22 cellular contexts compared by ENCODE assay signal in the genomic region with DNA sequence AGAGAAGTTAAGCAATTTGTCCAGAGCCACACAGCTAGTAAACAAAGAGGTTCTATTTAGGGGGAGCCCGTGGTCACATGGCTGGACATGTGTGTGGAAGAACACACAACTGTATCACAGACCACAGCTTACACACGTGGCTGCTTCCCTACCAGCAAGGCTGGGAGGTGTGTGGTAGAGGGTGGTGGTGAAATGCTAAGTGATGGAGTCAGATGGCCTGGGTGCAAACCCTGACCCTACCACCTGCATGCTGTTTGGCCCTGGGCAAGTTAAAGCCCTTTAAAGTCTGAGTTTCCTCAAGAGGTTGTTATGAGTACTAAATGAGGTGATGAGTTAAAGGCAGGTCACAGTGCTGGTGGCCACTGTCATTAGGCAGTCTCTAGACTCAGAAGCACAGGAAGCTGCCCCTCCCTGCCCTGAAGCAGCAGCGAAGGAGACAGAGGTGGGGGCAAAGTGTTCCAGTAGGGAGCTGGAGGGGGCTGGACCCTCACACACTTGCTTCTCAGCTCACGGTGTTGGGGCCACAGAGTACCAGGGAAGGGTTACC.
A peak's percentile ranks its signal among the peaks of the same experiment; 100 is the strongest.
DNase-seq lines count a peak whose midpoint lies in the region; ATAC-seq, FAIRE-seq and TF ChIP-seq lines count a peak whose summit lies in the region.
"Had no signal": no experiment of that assay in that cellular context is flagged by ENCODE, and none has a peak within 500 bp of the region (broad histone marks: within the 10 kb centered on the region; RNA-seq: fewer than 3 reads in every experiment).

No MANE protein-coding gene starts in this region.

- peak; percentile 70 for ATAC-seq in stimulated activated naive CD8-positive, alpha-beta T cell treated with anti-CD3 and anti-CD28 coated beads, Interleukin-15, amount 100 ng/mL, for 72 hours
- ATAC-seq in stimulated activated naive CD8-positive, alpha-beta T cell treated with anti-CD3 and anti-CD28 coated beads, Interleukin-15, Interleukin-2, amounts not matched to agents 100 U/mL and 50 U/mL, for 24 hours: no peak
- peak; percentile 44 for ATAC-seq in GM12878

- no peaks in the 10 kb centered on the region for H3F3A ChIP-seq in neural progenitor cell (ENCODE audit: low read depth)

- CTCF ChIA-PET in GM12878 (lab: Yijun Ruan, JAX): interaction anchor here (1.1 to 1.5 kb wide), 2 partner anchors 11 to 91 kb away, joined by 3 to 5 read pairs; no protein-coding TSS in a partner anchor

- H3K9me3 Mint-ChIP-seq in stimulated activated naive CD8-positive, alpha-beta T cell treated with anti-CD3 and anti-CD28 coated beads, Interleukin-15, amount 100 ng/mL, for 72 hours: no peaks in the 10 kb centered on the region
- no peaks in the 10 kb centered on the region for H3K9me3 Mint-ChIP-seq in neural progenitor cell
- H3K9me3 Mint-ChIP-seq: CD4-positive, CD25-positive, alpha-beta regulatory T cell; GM23338 had no signal

- RAD21 ChIA-PET in GM12878 (lab: Charles Lee; ENCODE audit: unreplicated experiment): interaction anchor here (1.1 kb wide), 1 partner anchor 126 kb away, joined by 3 read pairs; no protein-coding TSS in a partner anchor

- no peaks in the 10 kb centered on the region for H3K79me2 ChIP-seq in GM12878 (ENCODE audit: control insufficient read depth, insufficient read depth, low read length)
- H3K79me2 ChIP-seq in neural progenitor cell (ENCODE audit: low read depth): no peaks in the 10 kb centered on the region

- no peak for TF ChIP-seq POLR2A in GM12878 (IDR thresholded peaks at IDR 0.05; ENCODE audit: low read depth, low read length)

- no peak overlapping the region for H3K4me3 Mint-ChIP-seq in stimulated activated naive CD8-positive, alpha-beta T cell treated with anti-CD3 and anti-CD28 coated beads, Interleukin-15, amount 100 ng/mL, for 72 hours
- peak overlapping the region; percentile 44 for H3K4me3 Mint-ChIP-seq in neural progenitor cell
- H3K4me3 Mint-ChIP-seq: CD4-positive, CD25-positive, alpha-beta regulatory T cell; GM23338 had no signal

- no TSS peak for BruUV-seq in GM12878 (replicated peaks; lab: Mats Ljungman, UMichigan)

- H3K9me3 ChIP-seq in GM12878 (replicated peaks; ENCODE audit: control insufficient read depth, insufficient read depth, low read length) (no peaks in the 10 kb centered on the region), neural progenitor cell (ENCODE audit: low read depth) (no peaks in the 10 kb centered on the region), SJCRH30 (replicated peaks) (no peaks in the 10 kb centered on the region)
- H3K9me3 ChIP-seq: HAP-1, Peyer's patch had no signal

- no peaks in the 10 kb centered on the region for H3K36me3 ChIP-seq in GM12878 (ENCODE audit: control insufficient read depth in 2 of 2, insufficient read depth in 2 of 2, low read length in 1 of 2)
- no peaks in the 10 kb centered on the region for H3K36me3 ChIP-seq in neural progenitor cell
- no peaks in the 10 kb centered on the region for H3K36me3 ChIP-seq in SJCRH30
- H3K36me3 ChIP-seq: HAP-1, Peyer's patch had no signal

- SMC1A ChIA-PET in GM12878 (lab: Charles Lee; ENCODE audit: uncharacterized antibody, unreplicated experiment): interaction anchor here (0.9 to 1.6 kb wide), 2 partner anchors 10 to 126 kb away, joined by 4 to 6 read pairs; no protein-coding TSS in a partner anchor

- TF ChIP-seq CTCF in GM12878 (IDR thresholded peaks at IDR 0.05 in 2 of 3, conservative IDR thresholded peaks at IDR 0.05 in 1 of 3; ENCODE audit: control insufficient read depth in 2 of 3, extremely low read depth in 1 of 3, insufficient read depth in 1 of 3, low read depth in 3 of 3, low read length in 3 of 3): no peak
- no peak for TF ChIP-seq CTCF in neural progenitor cell (IDR thresholded peaks at IDR 0.05)

- TF ChIP-seq EP300 in GM12878 (IDR thresholded peaks at IDR 0.05; ENCODE audit: borderline replicate concordance in 1 of 2, control insufficient read depth in 1 of 2, low read depth in 2 of 2, low read length in 2 of 2): no peak

- DNase-seq in stimulated activated naive CD8-positive, alpha-beta T cell treated with anti-CD3 and anti-CD28 coated beads, Interleukin-15, amount 100 ng/mL, for 72 hours: no peak
- DNase-seq in stimulated activated naive CD8-positive, alpha-beta T cell treated with anti-CD3 and anti-CD28 coated beads, Interleukin-15, Interleukin-2, amounts not matched to agents 100 U/mL and 50 U/mL, for 24 hours: no peak
- no peak for DNase-seq in GM12878 (ENCODE audit: low read depth, low spot score)
- DNase-seq in neural progenitor cell (ENCODE audit: low spot score): no peak
- no peak for DNase-seq in SJCRH30
- DNase-seq in dermis blood vessel endothelial cell: no peak
- DNase-seq in HuH-7.5 (ENCODE audit: low spot score): no peak
- DNase-seq: EL, GF-D8, IMR-90, NCI-H1105, NCI-H146, NCI-H2029, NCI-H226, NCI-H524, NCI-H82, Peyer's patch had no signal

- H2AFZ ChIP-seq in GM12878 (ENCODE audit: control insufficient read depth, low read depth, low read length) (no peak overlapping the region), neural progenitor cell (replicated peaks) (no peak overlapping the region)
- H2AFZ ChIP-seq: GM23338 had no signal

- H3K9ac ChIP-seq in GM12878 (ENCODE audit: control insufficient read depth, insufficient read depth, low read length) (no peak overlapping the region), neural progenitor cell (no peak overlapping the region)
- H3K9ac ChIP-seq: KMS-11 had no signal

- 52% methylated on average over 4 of the region's 4 CpGs for WGBS in GM12878 (ENCODE audit: insufficient coverage, insufficient replicate concordance, low lambda C conversion rate, missing lambda C conversion rate)

- H3K4me3 ChIP-seq in GM12878: no peak overlapping the region
- H3K4me3 ChIP-seq in neural progenitor cell: no peak overlapping the region
- H3K4me3 ChIP-seq in SJCRH30: no peak overlapping the region
- H3K4me3 ChIP-seq: GM23338, HAP-1, Peyer's patch had no signal

- in situ Hi-C loops in GM12878 (cut with MboI): no loop called here

- TF ChIP-seq RAD21 in GM12878 (IDR thresholded peaks at IDR 0.05; ENCODE audit: insufficient read depth, low read depth, low read length): no peak

- intact Hi-C loops in GM12878 (cut with micrococcal nuclease; ENCODE audit: unreplicated experiment): no loop called here

- no peaks in the 10 kb centered on the region; a peak in 1 of 4 replicates for H3K27me3 ChIP-seq in GM12878 (replicated peaks in 1 of 2; ENCODE audit: control insufficient read depth in 2 of 2, insufficient read depth in 2 of 2, low read length in 1 of 2)
- no peaks in the 10 kb centered on the region for H3K27me3 ChIP-seq in neural progenitor cell
- H3K27me3 ChIP-seq in SJCRH30: no peaks in the 10 kb centered on the region
- H3K27me3 ChIP-seq: Peyer's patch had no signal

- no peak overlapping the region for H3K27ac Mint-ChIP-seq in stimulated activated naive CD8-positive, alpha-beta T cell treated with anti-CD3 and anti-CD28 coated beads, Interleukin-15, amount 100 ng/mL, for 72 hours
- no peak overlapping the region for H3K27ac Mint-ChIP-seq in neural progenitor cell
- H3K27ac Mint-ChIP-seq: CD4-positive, CD25-positive, alpha-beta regulatory T cell; GM23338 had no signal

- H3K4me1 Mint-ChIP-seq in stimulated activated naive CD8-positive, alpha-beta T cell treated with anti-CD3 and anti-CD28 coated beads, Interleukin-15, amount 100 ng/mL, for 72 hours: peaks cover 36% of the 10 kb centered on the region
- H3K4me1 Mint-ChIP-seq in neural progenitor cell: peaks cover 5% of the 10 kb centered on the region
- H3K4me1 Mint-ChIP-seq: GM23338 had no signal

- H3K27me3 Mint-ChIP-seq in stimulated activated naive CD8-positive, alpha-beta T cell treated with anti-CD3 and anti-CD28 coated beads, Interleukin-15, amount 100 ng/mL, for 72 hours: peaks cover 12% of the 10 kb centered on the region
- H3K27me3 Mint-ChIP-seq in neural progenitor cell (ENCODE audit: insufficient read depth, low read depth): peaks cover 4% of the 10 kb centered on the region

- H3K4me2 ChIP-seq in GM12878 (ENCODE audit: control insufficient read depth, insufficient read depth) (no peak overlapping the region), neural progenitor cell (no peak overlapping the region)
- H3K4me2 ChIP-seq: GM23338, KMS-11 had no signal

- H3K27ac ChIP-seq in GM12878 (ENCODE audit: control insufficient read depth, insufficient read depth) (no peak overlapping the region), neural progenitor cell (no peak overlapping the region), SJCRH30 (no peak overlapping the region)
- H3K27ac ChIP-seq: HL-60, KMS-11, Peyer's patch had no signal

- FAIRE-seq in GM12878 (lab: Jason Lieb, UNC): no peak

- POLR2A ChIA-PET in GM12878 (lab: Charles Lee): interaction anchor here (0.6 kb wide), 1 partner anchor 10 kb away, joined by 3 read pairs; no protein-coding TSS in a partner anchor

- H3K36me3 Mint-ChIP-seq in neural progenitor cell: peaks cover 11% of the 10 kb centered on the region
- H3K36me3 Mint-ChIP-seq: CD4-positive, CD25-positive, alpha-beta regulatory T cell had no signal

- H4K20me1 ChIP-seq in GM12878 (ENCODE audit: control insufficient read depth, insufficient read depth) (no peaks in the 10 kb centered on the region), neural progenitor cell (ENCODE audit: low read depth) (no peaks in the 10 kb centered on the region)

- H3K4me1 ChIP-seq in GM12878 (ENCODE audit: control insufficient read depth, insufficient read depth, low read length) (no peaks in the 10 kb centered on the region; the same call in 1 of the 2 replicates), neural progenitor cell (peaks cover 7% of the 10 kb centered on the region), SJCRH30 (no peaks in the 10 kb centered on the region)
- H3K4me1 ChIP-seq: HAP-1, Peyer's patch had no signal

TF ChIP-seq in GM12878, 131 proteins besides CTCF, POLR2A, EP300 and RAD21:
- TF ChIP-seq CREM (IDR thresholded peaks at IDR 0.05; ENCODE audit: low read depth): no peak
TF ChIP-seq in GM12878: peak in this region for 0.
